ENCODE assay signal across 8 cellular contexts in the genomic region with DNA sequence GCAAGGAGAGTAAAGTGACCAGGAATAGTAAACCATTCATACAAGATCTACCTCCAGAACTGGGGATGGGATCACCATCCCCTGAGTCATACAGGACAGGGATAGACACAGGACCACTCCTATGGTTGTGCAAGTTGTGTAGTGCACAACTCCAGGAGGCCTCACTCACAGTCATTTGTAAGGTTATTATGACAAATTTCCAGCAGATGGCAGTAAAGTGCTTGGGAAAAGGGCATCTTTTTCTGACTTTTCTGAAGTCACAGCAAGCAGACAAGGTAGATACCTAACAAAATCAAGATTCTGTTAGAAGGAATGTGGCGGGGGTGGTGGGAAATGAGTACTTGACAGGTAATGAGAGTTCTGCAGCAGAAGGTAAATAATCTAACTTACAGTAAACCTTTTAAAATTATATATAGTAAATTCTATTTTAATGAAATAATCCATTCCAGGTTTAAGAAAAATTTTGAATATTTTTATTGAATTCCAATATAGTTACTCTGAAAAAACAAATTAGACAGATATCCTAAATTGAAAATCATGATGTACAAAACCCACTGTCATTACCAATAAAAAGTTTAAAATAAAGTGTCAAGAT. TPM values are rescaled to one million over a fixed set of nuclear protein-coding genes. Genes with fewer than 3 reads are reported as not detected.
DNase-seq lines count a peak whose midpoint lies in the region; ATAC-seq and TF ChIP-seq lines count a peak whose summit lies in the region.

No MANE protein-coding gene starts in this region.

- BruUV-seq in A673 (replicated peaks; lab: Mats Ljungman, UMichigan): no TSS peak

- H3K27ac Mint-ChIP-seq in activated T-helper 1 cell treated with anti-CD3 and anti-CD28 coated beads, Interleukin-12 subunit alpha, Interleukin-12 subunit beta, Interleukin-2, Interleukin-4 antibody, amounts not matched to agents 30 ng/mL and 10 ng/mL and 1 ng/mL, durations not matched to agents 14 hours and 24 hours and 36 hours: no peak overlapping the region
- H3K27ac Mint-ChIP-seq in progenitor cell of endocrine pancreas: no peak overlapping the region

- peak; percentile 83 for DNase-seq in A673 (ENCODE audit: low spot score)
- DNase-seq in G401 (ENCODE audit: low spot score): peak; percentile 83
- peak; percentile 60 for DNase-seq in NCI-H2171 treated with DMSO at 0.1 percent for 48 hours (lab: John Stamatoyannopoulos, UW)
- DNase-seq in activated T-helper 1 cell treated with anti-CD3 and anti-CD28 coated beads, Interleukin-12 subunit alpha, Interleukin-12 subunit beta, Interleukin-2, Interleukin-4 antibody, amounts not matched to agents 30 ng/mL and 10 ng/mL and 1 ng/mL, durations not matched to agents 14 hours and 24 hours and 36 hours (ENCODE audit: low spot score): peak; percentile 20
- DNase-seq in head of caudate nucleus: peak in 23 of 42 donors; percentile 3 to 73 (median 40)
- DNase-seq in progenitor cell of endocrine pancreas (ENCODE audit: low spot score, unreplicated experiment): no peak
- DNase-seq in NK-92 treated with Interleukin-12 subunit alpha and Interleukin-12 subunit beta, amount 100 ng/mL, for 24 hours (lab: John Stamatoyannopoulos, UW): no peak

- H3K4me1 ChIP-seq in A673 (ENCODE audit: insufficient read depth, low read length, poor library complexity, severe bottlenecking): peaks cover 32% of the 10 kb centered on the region

- CTCF ChIA-PET in A673 (lab: Charles Lee): interaction anchor here (1.0 kb wide), 1 partner anchor 323 kb away, joined by 4 read pairs; no protein-coding TSS in a partner anchor

- ATAC-seq in HG02798 (IDR thresholded peaks at IDR 0.05; ENCODE audit: poor library complexity, unreplicated experiment): peak; percentile 78

- no peak overlapping the region for H3K4me3 Mint-ChIP-seq in activated T-helper 1 cell treated with anti-CD3 and anti-CD28 coated beads, Interleukin-12 subunit alpha, Interleukin-12 subunit beta, Interleukin-2, Interleukin-4 antibody, amounts not matched to agents 30 ng/mL and 10 ng/mL and 1 ng/mL, durations not matched to agents 14 hours and 24 hours and 36 hours
- no peak overlapping the region for H3K4me3 Mint-ChIP-seq in progenitor cell of endocrine pancreas (ENCODE audit: low read depth)

- H3K9me3 Mint-ChIP-seq in activated T-helper 1 cell treated with anti-CD3 and anti-CD28 coated beads, Interleukin-12 subunit alpha, Interleukin-12 subunit beta, Interleukin-2, Interleukin-4 antibody, amounts not matched to agents 30 ng/mL and 10 ng/mL and 1 ng/mL, durations not matched to agents 14 hours and 24 hours and 36 hours: no peaks in the 10 kb centered on the region
- no peaks in the 10 kb centered on the region for H3K9me3 Mint-ChIP-seq in progenitor cell of endocrine pancreas (ENCODE audit: low read depth)

- H3K27me3 ChIP-seq in A673 (replicated peaks; ENCODE audit: insufficient read depth, low read depth, low read length, poor library complexity): no peaks in the 10 kb centered on the region

- H3K4me3 ChIP-seq in A673 (ENCODE audit: low read depth, low read length, poor library complexity, severe bottlenecking): no peak overlapping the region

- peaks cover 15% of the 10 kb centered on the region for H3K36me3 Mint-ChIP-seq in activated T-helper 1 cell treated with anti-CD3 and anti-CD28 coated beads, Interleukin-12 subunit alpha, Interleukin-12 subunit beta, Interleukin-2, Interleukin-4 antibody, amounts not matched to agents 30 ng/mL and 10 ng/mL and 1 ng/mL, durations not matched to agents 14 hours and 24 hours and 36 hours (ENCODE audit: low read depth)
- peaks cover 5% of the 10 kb centered on the region for H3K36me3 Mint-ChIP-seq in progenitor cell of endocrine pancreas (ENCODE audit: insufficient read depth)

- no peaks in the 10 kb centered on the region for H3K36me3 ChIP-seq in A673 (ENCODE audit: insufficient read depth, low read length, poor library complexity, severe bottlenecking)

- POLR2A ChIA-PET in A673 (lab: Charles Lee; ENCODE audit: low non-redundant PET): no interaction called here

- peaks cover 5% of the 10 kb centered on the region for H3K4me1 Mint-ChIP-seq in activated T-helper 1 cell treated with anti-CD3 and anti-CD28 coated beads, Interleukin-12 subunit alpha, Interleukin-12 subunit beta, Interleukin-2, Interleukin-4 antibody, amounts not matched to agents 30 ng/mL and 10 ng/mL and 1 ng/mL, durations not matched to agents 14 hours and 24 hours and 36 hours (ENCODE audit: low read depth)
- peaks cover 10% of the 10 kb centered on the region for H3K4me1 Mint-ChIP-seq in progenitor cell of endocrine pancreas (ENCODE audit: low read depth)

- TF ChIP-seq CTCF in A673 (conservative IDR thresholded peaks at IDR 0.05; ENCODE audit: low read depth, low read length): peak; percentile 68
- TF ChIP-seq CTCF in progenitor cell of endocrine pancreas (IDR thresholded peaks at IDR 0.05; ENCODE audit: unreplicated experiment): peak; percentile 76

- H3K27ac ChIP-seq in A673 (ENCODE audit: low read depth, low read length, poor library complexity, severe bottlenecking): no peak overlapping the region

- in situ Hi-C loops in G401 (cut with HindIII; ENCODE audit: low sequenced_read_pairs): no loop called here

- peaks cover 2% of the 10 kb centered on the region for H3K27me3 Mint-ChIP-seq in activated T-helper 1 cell treated with anti-CD3 and anti-CD28 coated beads, Interleukin-12 subunit alpha, Interleukin-12 subunit beta, Interleukin-2, Interleukin-4 antibody, amounts not matched to agents 30 ng/mL and 10 ng/mL and 1 ng/mL, durations not matched to agents 14 hours and 24 hours and 36 hours (ENCODE audit: insufficient read depth)
- no peaks in the 10 kb centered on the region for H3K27me3 Mint-ChIP-seq in progenitor cell of endocrine pancreas

- intact Hi-C loops in A673 (cut with micrococcal nuclease; ENCODE audit: unreplicated experiment) (loop anchor here (1.0 kb wide), 3 partner anchors 235 to 377 kb away; no protein-coding TSS in a partner anchor), head of caudate nucleus (cut with DNase I) (loop anchor here (5.0 kb wide), 2 partner anchors 324 to 379 kb away; no protein-coding TSS in a partner anchor)
- intact Hi-C loops in activated T-helper 1 cell treated with anti-CD3 and anti-CD28 coated beads, Interleukin-12 subunit alpha, Interleukin-12 subunit beta, Interleukin-2, Interleukin-4 antibody, amounts not matched to agents 30 ng/mL and 10 ng/mL and 1 ng/mL, durations not matched to agents 14 hours and 24 hours and 36 hours (cut with micrococcal nuclease): loop anchor here (1.0 kb wide), 4 partner anchors 17 to 377 kb away; a partner anchor contains a TSS

- no peaks in the 10 kb centered on the region for H3K9me3 ChIP-seq in A673 (ENCODE audit: low read depth, low read length, poor library complexity, severe bottlenecking)

RNA-seq across cellular contexts. Expression of a gene that starts 16.7 kb away (rescaled TPM):
- 8.5 and 9.2 TPM in 2 replicates for total RNA-seq in A673 (2021)
- total RNA-seq in G401 (2014; rRNA removed; shearing (Covaris generic)): 1.6 and 2.3 TPM in 2 replicates
- total RNA-seq in activated T-helper 1 cell treated with anti-CD3 and anti-CD28 coated beads, Interleukin-12 subunit alpha, Interleukin-12 subunit beta, Interleukin-2, Interleukin-4 antibody, amounts not matched to agents 30 ng/mL and 10 ng/mL and 1 ng/mL, durations not matched to agents 14 hours and 24 hours and 36 hours: 2.9 TPM in 2 replicates
- total RNA-seq in progenitor cell of endocrine pancreas: 22.5 and 24.6 TPM in 2 replicates

RNA-seq across cellular contexts. Expression of a gene that starts 42.1 kb away (rescaled TPM):
- total RNA-seq in A673 (2021): 799 and 872 TPM in 2 replicates
- total RNA-seq in G401 (2014; rRNA removed; shearing (Covaris generic)): 1,038 and 1,243 TPM in 2 replicates
- total RNA-seq in activated T-helper 1 cell treated with anti-CD3 and anti-CD28 coated beads, Interleukin-12 subunit alpha, Interleukin-12 subunit beta, Interleukin-2, Interleukin-4 antibody, amounts not matched to agents 30 ng/mL and 10 ng/mL and 1 ng/mL, durations not matched to agents 14 hours and 24 hours and 36 hours: 861 and 865 TPM in 2 replicates
- 716 and 720 TPM in 2 replicates for total RNA-seq in progenitor cell of endocrine pancreas

RNA-seq across cellular contexts. Expression of a gene that starts 42.6 kb away (rescaled TPM):
- 32.2 and 36.4 TPM in 2 replicates for total RNA-seq in A673 (2021)
- 19.5 and 19.7 TPM in 2 replicates for total RNA-seq in G401 (2014; rRNA removed; shearing (Covaris generic))
- 25.6 and 27.4 TPM in 2 replicates for total RNA-seq in activated T-helper 1 cell treated with anti-CD3 and anti-CD28 coated beads, Interleukin-12 subunit alpha, Interleukin-12 subunit beta, Interleukin-2, Interleukin-4 antibody, amounts not matched to agents 30 ng/mL and 10 ng/mL and 1 ng/mL, durations not matched to agents 14 hours and 24 hours and 36 hours
- 17.0 and 19.0 TPM in 2 replicates for total RNA-seq in progenitor cell of endocrine pancreas

Comparison
In these comparisons a context has a peak if more than half of its experiments do, and no peak if none do; other contexts are left out.
1. DNase-seq: peak in A673 (single experiment), G401 (single experiment), NCI-H2171 treated with DMSO at 0.1 percent for 48 hours (single experiment), activated T-helper 1 cell treated with anti-CD3 and anti-CD28 coated beads, Interleukin-12 subunit alpha, Interleukin-12 subunit beta, Interleukin-2, Interleukin-4 antibody, amounts not matched to agents 30 ng/mL and 10 ng/mL and 1 ng/mL, durations not matched to agents 14 hours and 24 hours and 36 hours (single experiment) and head of caudate nucleus (23 of 42); none in progenitor cell of endocrine pancreas (single experiment) and NK-92 treated with Interleukin-12 subunit alpha and Interleukin-12 subunit beta, amount 100 ng/mL, for 24 hours (single experiment).